Comparison of ENCODE assay signal across 8 cellular contexts in the genomic region with DNA sequence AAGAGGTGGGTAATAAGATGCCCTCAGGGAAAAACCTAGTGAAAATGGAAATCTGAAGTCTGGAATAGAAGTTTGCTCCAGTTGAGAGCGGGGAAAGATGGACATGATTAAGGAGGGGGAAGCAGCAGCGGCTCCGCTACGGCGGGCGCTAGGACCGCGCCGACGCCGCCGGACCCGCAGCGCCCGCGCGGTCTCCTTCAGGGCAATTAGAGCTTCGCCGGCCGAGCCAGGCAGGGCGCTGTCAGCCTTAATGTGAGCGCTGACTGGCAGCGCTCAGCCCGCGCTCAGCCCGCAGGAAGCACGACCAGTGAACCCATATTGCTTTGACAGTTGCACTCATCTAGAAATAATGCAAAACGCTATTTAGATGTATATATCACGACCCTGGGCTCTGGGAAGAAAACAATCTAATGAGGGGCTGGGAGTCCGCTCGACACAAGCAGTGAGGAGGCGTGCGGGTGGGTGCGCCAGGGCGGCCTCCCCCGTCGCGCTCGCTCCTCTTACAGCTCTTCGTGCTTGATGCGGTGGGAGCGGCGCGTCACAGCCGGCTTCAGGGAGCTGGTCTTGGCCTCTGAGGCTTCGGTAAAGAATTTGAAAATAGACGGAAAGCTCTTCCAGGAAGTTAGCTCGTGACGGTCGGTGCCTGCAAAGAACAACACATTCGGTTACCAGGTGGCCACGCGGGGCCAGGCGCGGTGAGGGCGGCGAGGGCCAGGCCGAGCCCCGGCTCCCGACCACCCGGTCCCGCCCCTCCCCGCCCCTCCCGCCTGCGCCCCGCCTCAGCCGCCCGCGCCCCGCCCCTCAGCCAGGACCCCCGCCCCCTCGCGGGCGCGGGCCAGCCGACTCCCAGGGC. TPM values are rescaled to one million over a fixed set of nuclear protein-coding genes. Genes with fewer than 3 reads are reported as not detected.
DNase-seq lines count a peak whose midpoint lies in the region; ATAC-seq and TF ChIP-seq lines count a peak whose summit lies in the region.

No MANE protein-coding gene starts in this region.

- peaks cover 27% of the 10 kb centered on the region for H3K4me1 Mint-ChIP-seq in activated CD8-positive, alpha-beta memory T cell treated with anti-CD3 and anti-CD28 coated beads, Interleukin-2, amount 10 ng/mL, durations not matched to agents 7 days and 5 days
- H3K4me1 Mint-ChIP-seq in endothelial cell (ENCODE audit: unreplicated experiment) = peaks cover 7% of the 10 kb centered on the region
- H3K4me1 Mint-ChIP-seq in stimulated activated naive CD8-positive, alpha-beta T cell treated with anti-CD3 and anti-CD28 coated beads, Interleukin-15, amount 100 ng/mL, for 72 hours = peaks cover 27% of the 10 kb centered on the region

- H3K27ac Mint-ChIP-seq in activated CD8-positive, alpha-beta memory T cell treated with anti-CD3 and anti-CD28 coated beads, Interleukin-2, amount 10 ng/mL, durations not matched to agents 7 days and 5 days = peak overlapping the region; percentile 58
- H3K27ac Mint-ChIP-seq in endothelial cell (ENCODE audit: unreplicated experiment) = peak overlapping the region; percentile 88
- H3K27ac Mint-ChIP-seq in stimulated activated naive CD8-positive, alpha-beta T cell treated with anti-CD3 and anti-CD28 coated beads, Interleukin-15, amount 100 ng/mL, for 72 hours = peak overlapping the region; percentile 68 to 96

- CTCF ChIA-PET in activated CD8-positive, alpha-beta memory T cell treated with anti-CD3 and anti-CD28 coated beads, Interleukin-2, amount 10 ng/mL, durations not matched to agents 7 days and 5 days (lab: Charles Lee) = interaction anchor here (0.9 to 2.8 kb wide), 6 partner anchors 9 to 180 kb away, joined by 3 to 12 read pairs (median 3); no protein-coding TSS in a partner anchor

- H3K4me3 Mint-ChIP-seq in activated CD8-positive, alpha-beta memory T cell treated with anti-CD3 and anti-CD28 coated beads, Interleukin-2, amount 10 ng/mL, durations not matched to agents 7 days and 5 days = peak overlapping the region; percentile 77
- peak overlapping the region; percentile 95 for H3K4me3 Mint-ChIP-seq in endothelial cell (ENCODE audit: unreplicated experiment)
- peak overlapping the region; percentile 98 to 99 for H3K4me3 Mint-ChIP-seq in stimulated activated naive CD8-positive, alpha-beta T cell treated with anti-CD3 and anti-CD28 coated beads, Interleukin-15, amount 100 ng/mL, for 72 hours

- H3K36me3 Mint-ChIP-seq in activated CD8-positive, alpha-beta memory T cell treated with anti-CD3 and anti-CD28 coated beads, Interleukin-2, amount 10 ng/mL, durations not matched to agents 7 days and 5 days = no peaks in the 10 kb centered on the region
- no peaks in the 10 kb centered on the region for H3K36me3 Mint-ChIP-seq in endothelial cell (ENCODE audit: low read depth, unreplicated experiment)

- no peak for TF ChIP-seq CTCF in endothelial cell (IDR thresholded peaks at IDR 0.05; ENCODE audit: unreplicated experiment)

- peak; percentile 88 for DNase-seq in COR-L47 (lab: John Stamatoyannopoulos, UW)
- peak; percentile 98 for DNase-seq in NCI-H69 (lab: John Stamatoyannopoulos, UW)
- peak; percentile 74 for DNase-seq in activated CD8-positive, alpha-beta memory T cell treated with anti-CD3 and anti-CD28 coated beads, Interleukin-2, amount 10 ng/mL, durations not matched to agents 7 days and 5 days
- DNase-seq in endothelial cell (ENCODE audit: low spot score) = peak; percentile 71
- DNase-seq in middle frontal gyrus (ENCODE audit: extremely low spot score, low spot score) = peak; percentile 72
- peak; percentile 61 to 70 for DNase-seq in stimulated activated naive CD8-positive, alpha-beta T cell treated with anti-CD3 and anti-CD28 coated beads, Interleukin-15, amount 100 ng/mL, for 72 hours

- ATAC-seq in GM19463 (IDR thresholded peaks at IDR 0.05; ENCODE audit: unreplicated experiment) (peak; percentile 98), HG03521 (IDR thresholded peaks at IDR 0.05; ENCODE audit: unreplicated experiment) (peak; percentile 96)
- ATAC-seq in activated CD8-positive, alpha-beta memory T cell treated with anti-CD3 and anti-CD28 coated beads, Interleukin-2, amount 10 ng/mL, durations not matched to agents 7 days and 5 days = peak; percentile 91
- peak; percentile 95 for ATAC-seq in stimulated activated naive CD8-positive, alpha-beta T cell treated with anti-CD3 and anti-CD28 coated beads, Interleukin-15, amount 100 ng/mL, for 72 hours

- peaks cover 42% of the 10 kb centered on the region for H3K27me3 Mint-ChIP-seq in activated CD8-positive, alpha-beta memory T cell treated with anti-CD3 and anti-CD28 coated beads, Interleukin-2, amount 10 ng/mL, durations not matched to agents 7 days and 5 days
- H3K27me3 Mint-ChIP-seq in endothelial cell (ENCODE audit: unreplicated experiment) = peaks cover 24% of the 10 kb centered on the region
- H3K27me3 Mint-ChIP-seq in stimulated activated naive CD8-positive, alpha-beta T cell treated with anti-CD3 and anti-CD28 coated beads, Interleukin-15, amount 100 ng/mL, for 72 hours = peaks cover 15% of the 10 kb centered on the region

- no peaks in the 10 kb centered on the region for H3K9me3 Mint-ChIP-seq in activated CD8-positive, alpha-beta memory T cell treated with anti-CD3 and anti-CD28 coated beads, Interleukin-2, amount 10 ng/mL, durations not matched to agents 7 days and 5 days (ENCODE audit: low read depth)
- no peaks in the 10 kb centered on the region for H3K9me3 Mint-ChIP-seq in endothelial cell (ENCODE audit: unreplicated experiment)
- H3K9me3 Mint-ChIP-seq in stimulated activated naive CD8-positive, alpha-beta T cell treated with anti-CD3 and anti-CD28 coated beads, Interleukin-15, amount 100 ng/mL, for 72 hours = no peaks in the 10 kb centered on the region

RNA-seq across cellular contexts. Expression of a gene that starts 37.7 kb away (rescaled TPM):
- total RNA-seq in activated CD8-positive, alpha-beta memory T cell treated with anti-CD3 and anti-CD28 coated beads, Interleukin-2, amount 10 ng/mL, durations not matched to agents 7 days and 5 days = not detected
- total RNA-seq in endothelial cell (ENCODE audit: unreplicated experiment) = 2.1 TPM

RNA-seq across cellular contexts. Expression of a gene that starts 39.7 kb away (rescaled TPM):
- not detected for total RNA-seq in activated CD8-positive, alpha-beta memory T cell treated with anti-CD3 and anti-CD28 coated beads, Interleukin-2, amount 10 ng/mL, durations not matched to agents 7 days and 5 days
- 6.4 TPM for total RNA-seq in endothelial cell (ENCODE audit: unreplicated experiment)

Comparison
In these comparisons a context has a peak if more than half of its experiments do, and no peak if none do; other contexts are left out.
1. Peak in every context shown above with its lines: DNase-seq and ATAC-seq.